28 cellular contexts compared by ENCODE assay signal in genomic region chr9:38254756-38255155, GRCh38.
"Had no signal": no experiment of that assay in that cellular context is flagged by ENCODE, and none has a peak within 500 bp of the region (broad histone marks: within the 10 kb centered on the region; RNA-seq: fewer than 3 reads in every experiment).

No MANE protein-coding gene starts in this region.

- H3K4me3 ChIP-seq: left ventricle myocardium inferior, lung, mucosa of descending colon, ovary, right atrium auricular region, right lobe of liver, smooth muscle cell, testis, thyroid gland, transverse colon, upper lobe of right lung had no signal

- H3K9me3 ChIP-seq: left ventricle myocardium inferior, mucosa of descending colon, neutrophil, ovary, right atrium auricular region, right lobe of liver, testis, thyroid gland, transverse colon, upper lobe of right lung had no signal

- H3K4me1 ChIP-seq: left ventricle myocardium inferior, right atrium auricular region, right lobe of liver, testis, thyroid gland, transverse colon, upper lobe of right lung had no signal

- H3K27ac Mint-ChIP-seq: immature natural killer cell; memory B cell; naive thymus-derived CD8-positive, alpha-beta T cell; nephron; progenitor cell of endocrine pancreas; stimulated activated memory B cell treated with anti-CD40 and anti-IgM and Interleukin-4, amounts not matched to agents 10 μg/mL and 1 μg/mL and 100 μg/mL, for 72 hours had no signal

- H3K9me3 Mint-ChIP-seq: immature natural killer cell; neural crest cell; stimulated activated naive CD8-positive, alpha-beta T cell treated with anti-CD3 and anti-CD28 coated beads, Interleukin-15, amount 100 ng/mL, for 72 hours had no signal

- H3K4me1 Mint-ChIP-seq: immature natural killer cell; memory B cell; naive thymus-derived CD8-positive, alpha-beta T cell; neural crest cell; stimulated activated memory B cell treated with anti-CD40 and anti-IgM and Interleukin-4, amounts not matched to agents 10 μg/mL and 1 μg/mL and 100 μg/mL, for 72 hours; stimulated activated naive CD8-positive, alpha-beta T cell treated with anti-CD3 and anti-CD28 coated beads, Interleukin-15, amount 100 ng/mL, for 72 hours had no signal

- DNase-seq: hypothalamus; immature natural killer cell; left ventricle myocardium inferior; midbrain; mucosa of descending colon; naive thymus-derived CD8-positive, alpha-beta T cell; occipital lobe; ovary; right lobe of liver; stimulated activated CD4-positive, alpha-beta T cell treated with anti-CD3 and anti-CD28 coated beads, Interleukin-1b, Interleukin-23, amount 100 ng/mL, for 48 hours; stimulated activated CD4-positive, alpha-beta T cell treated with anti-CD3 and anti-CD28 coated beads, Interleukin-2, amount 100 ng/mL, for 48 hours; stimulated activated CD4-positive, alpha-beta T cell treated with anti-CD3 and anti-CD28 coated beads, Interleukin-4, amount 100 ng/mL, for 4 hours; stimulated activated CD8-positive, alpha-beta memory T cell treated with anti-CD3 and anti-CD28 coated beads, Interleukin-4, amount 100 ng/mL, for 48 hours; stimulated activated naive CD4-positive, alpha-beta T cell treated with Interleukin-2 at 50 U/mL for 16 hours; stimulated activated naive CD8-positive, alpha-beta T cell treated with anti-CD3 and anti-CD28 coated beads, Interleukin-15, amount 100 ng/mL, for 72 hours; testis; thyroid gland; transverse colon; upper lobe of right lung had no signal

- H3K27ac ChIP-seq: left ventricle myocardium inferior, neutrophil, ovary, right atrium auricular region, right lobe of liver, testis, thyroid gland, transverse colon, upper lobe of right lung had no signal

- ATAC-seq: mucosa of descending colon; naive thymus-derived CD8-positive, alpha-beta T cell; right lobe of liver; stimulated activated memory B cell treated with anti-CD40 and anti-IgM and Interleukin-4, amounts not matched to agents 10 μg/mL and 1 μg/mL and 100 μg/mL, for 72 hours; stimulated activated naive CD8-positive, alpha-beta T cell treated with anti-CD3 and anti-CD28 coated beads, Interleukin-15, amount 100 ng/mL, for 72 hours; upper lobe of right lung had no signal

- H3K27me3 ChIP-seq: neutrophil, ovary, right atrium auricular region, right lobe of liver, testis, thyroid gland, transverse colon, upper lobe of right lung had no signal

- H3K36me3 ChIP-seq: left ventricle myocardium inferior, neutrophil, ovary, right atrium auricular region, right lobe of liver, thyroid gland, transverse colon, upper lobe of right lung had no signal

- H3K4me3 Mint-ChIP-seq: immature natural killer cell; memory B cell; naive thymus-derived CD8-positive, alpha-beta T cell; nephron; neural crest cell; stimulated activated memory B cell treated with anti-CD40 and anti-IgM and Interleukin-4, amounts not matched to agents 10 μg/mL and 1 μg/mL and 100 μg/mL, for 72 hours; stimulated activated naive CD8-positive, alpha-beta T cell treated with anti-CD3 and anti-CD28 coated beads, Interleukin-15, amount 100 ng/mL, for 72 hours had no signal

- H3K27me3 Mint-ChIP-seq: stimulated activated naive CD8-positive, alpha-beta T cell treated with anti-CD3 and anti-CD28 coated beads, Interleukin-15, amount 100 ng/mL, for 72 hours had no signal

- H3K36me3 Mint-ChIP-seq: immature natural killer cell; memory B cell; naive thymus-derived CD8-positive, alpha-beta T cell had no signal

- H3K4me2 ChIP-seq: smooth muscle cell had no signal
